In the genomic region with DNA sequence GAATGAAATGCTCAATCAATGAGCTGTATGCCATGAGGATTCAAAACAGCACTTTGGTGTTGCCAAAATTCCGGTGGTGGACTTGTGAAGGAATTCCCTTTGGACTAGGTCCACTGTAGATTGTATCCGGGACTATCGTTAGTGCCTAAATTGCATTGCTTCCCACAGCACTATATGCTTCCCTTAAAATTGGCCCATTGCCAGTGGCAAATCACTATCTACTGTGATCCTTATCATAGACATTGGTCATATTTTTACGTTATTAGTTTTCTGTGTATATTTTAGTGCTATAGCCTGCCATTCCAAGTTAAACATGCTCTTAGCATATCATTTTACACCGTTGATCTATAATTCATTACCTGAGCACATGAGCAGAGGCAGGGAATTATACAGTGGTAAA, we compare ENCODE assay signal across 1 cellular context.
TF ChIP-seq lines count a peak whose summit lies in the region.

No MANE protein-coding gene starts in this region.

TF ChIP-seq in HepG2, 621 proteins besides CTCF, POLR2A, EP300 and RAD21:
- TF ChIP-seq LCORL (IDR thresholded peaks at IDR 0.05) (peak; percentile 49; the same call in 1 of the 2 replicates), LCORL (CRISPR knock-in tag; IDR thresholded peaks at IDR 0.05) (no peak), ARHGAP35 (CRISPR knock-in tag; IDR thresholded peaks at IDR 0.05; ENCODE audit: borderline replicate concordance) (no peak), ZNF383 (CRISPR knock-in tag; IDR thresholded peaks at IDR 0.05; ENCODE audit: borderline replicate concordance) (no peak)
